Comparison of ENCODE assay signal across 18 cellular contexts in genomic region chr4:153534792-153535629, GRCh38.
A peak's percentile ranks its signal among the peaks of the same experiment; 100 is the strongest.
DNase-seq lines count a peak whose midpoint lies in the region; ATAC-seq and TF ChIP-seq lines count a peak whose summit lies in the region.
"Had no signal": no experiment of that assay in that cellular context is flagged by ENCODE, and none has a peak within 500 bp of the region (broad histone marks: within the 10 kb centered on the region; RNA-seq: fewer than 3 reads in every experiment).

No MANE protein-coding gene starts in this region.

- H3K9me3 Mint-ChIP-seq in activated CD4-positive, alpha-beta T cell treated with anti-CD3 and anti-CD28 coated beads, Interleukin-2, amount 10 ng/mL, durations not matched to agents 24 days and 14 days, result no peaks in the 10 kb centered on the region
- H3K9me3 Mint-ChIP-seq in central memory CD8-positive, alpha-beta T cell, result no peaks in the 10 kb centered on the region
- H3K9me3 Mint-ChIP-seq in nephron, result no peaks in the 10 kb centered on the region
- H3K9me3 Mint-ChIP-seq: dendritic cell treated with granulocyte-macrophage colony-stimulating factor and Interleukin-4, amounts not matched to agents 40 ng/mL and 50 ng/mL, for 4 days had no signal

- H3K9me3 ChIP-seq in HUES48 (ENCODE audit: control insufficient read depth, insufficient read depth, low read length), result no peaks in the 10 kb centered on the region
- H3K9me3 ChIP-seq in upper lobe of left lung, result no peaks in the 10 kb centered on the region
- H3K9me3 ChIP-seq: HAP-1, left ventricle myocardium inferior had no signal

- peak overlapping the region; percentile 3 for H3K4me3 Mint-ChIP-seq in activated CD4-positive, alpha-beta T cell treated with anti-CD3 and anti-CD28 coated beads, Interleukin-2, amount 10 ng/mL, durations not matched to agents 24 days and 14 days
- peak overlapping the region; percentile 9 for H3K4me3 Mint-ChIP-seq in central memory CD8-positive, alpha-beta T cell
- H3K4me3 Mint-ChIP-seq in nephron, result no peak overlapping the region
- H3K4me3 Mint-ChIP-seq: dendritic cell treated with granulocyte-macrophage colony-stimulating factor and Interleukin-4, amounts not matched to agents 40 ng/mL and 50 ng/mL, for 4 days had no signal

- 0 out of 2 replicates have a peak overlapping the region, but pooled peaks have one; percentile 18 for H3K9ac ChIP-seq in HUES48 (ENCODE audit: low read depth, low read length)

- H3K27me3 ChIP-seq in HUES48 (ENCODE audit: control insufficient read depth, insufficient read depth, low read length) (no peaks in the 10 kb centered on the region), upper lobe of left lung (no peaks in the 10 kb centered on the region)

- DNase-seq in activated CD4-positive, alpha-beta T cell treated with anti-CD3 and anti-CD28 coated beads, Interleukin-2, amount 10 ng/mL, durations not matched to agents 24 days and 14 days, result no peak
- no peak for DNase-seq in activated CD4-positive, alpha-beta T cell treated with anti-CD3 and anti-CD28 coated beads for 4 hours
- no peak for DNase-seq in central memory CD8-positive, alpha-beta T cell (ENCODE audit: low spot score in 2 of 2)
- DNase-seq in upper lobe of left lung, result no peak
- DNase-seq in SKM-1 (lab: John Stamatoyannopoulos, UW; ENCODE audit: unreplicated experiment), result no peak
- DNase-seq: Kasumi-1; left ventricle myocardium inferior; NCI-H146; NCI-H510A treated with DMSO at 0.1 percent for 48 hours; right cardiac atrium; stimulated activated CD4-positive, alpha-beta T cell treated with anti-CD3 and anti-CD28 coated beads, Interleukin-2, amount 100 ng/mL, for 24 hours; stimulated activated CD8-positive, alpha-beta memory T cell treated with anti-CD3 and anti-CD28 coated beads, Interleukin-4, amount 100 ng/mL, for 48 hours had no signal

- WGBS in upper lobe of left lung, 2 donors, result 83 to 91% methylated on average over 10 of the region's 10 CpGs

- peak overlapping the region; percentile 86 for H3K27ac ChIP-seq in HUES48 (ENCODE audit: low read depth, low read length)
- H3K27ac ChIP-seq in upper lobe of left lung, result no peak overlapping the region
- H3K27ac ChIP-seq: left ventricle myocardium inferior, VCaP had no signal

- peaks cover 46% of the 10 kb centered on the region for H3K4me1 Mint-ChIP-seq in activated CD4-positive, alpha-beta T cell treated with anti-CD3 and anti-CD28 coated beads, Interleukin-2, amount 10 ng/mL, durations not matched to agents 24 days and 14 days
- H3K4me1 Mint-ChIP-seq in central memory CD8-positive, alpha-beta T cell, result peaks cover 55% of the 10 kb centered on the region
- H3K4me1 Mint-ChIP-seq in nephron, result peaks cover 68% of the 10 kb centered on the region

- no peak overlapping the region for H3K4me3 ChIP-seq in HUES48 (ENCODE audit: low read depth, low read length)
- H3K4me3 ChIP-seq in upper lobe of left lung, result no peak overlapping the region
- H3K4me3 ChIP-seq: HAP-1 had no signal

- H3K36me3 Mint-ChIP-seq in activated CD4-positive, alpha-beta T cell treated with anti-CD3 and anti-CD28 coated beads, Interleukin-2, amount 10 ng/mL, durations not matched to agents 24 days and 14 days (ENCODE audit: low read depth), result peaks cover 17% of the 10 kb centered on the region
- peaks cover 11% of the 10 kb centered on the region for H3K36me3 Mint-ChIP-seq in central memory CD8-positive, alpha-beta T cell (ENCODE audit: insufficient read depth)
- peaks cover 4% of the 10 kb centered on the region for H3K36me3 Mint-ChIP-seq in nephron (ENCODE audit: low read depth)

- intact Hi-C loops in activated CD4-positive, alpha-beta T cell treated with anti-CD3 and anti-CD28 coated beads, Interleukin-2, amount 10 ng/mL, durations not matched to agents 24 days and 14 days (cut with micrococcal nuclease), result no loop called here

- no peak for TF ChIP-seq CTCF in nephron (IDR thresholded peaks at IDR 0.05; ENCODE audit: unreplicated experiment in 3 of 3)
- no peak for TF ChIP-seq CTCF in upper lobe of left lung (IDR thresholded peaks at IDR 0.05)

- no peaks in the 10 kb centered on the region for H3K36me3 ChIP-seq in HUES48 (ENCODE audit: control insufficient read depth, insufficient read depth, low read length)
- no peaks in the 10 kb centered on the region for H3K36me3 ChIP-seq in upper lobe of left lung
- H3K36me3 ChIP-seq: HAP-1, left ventricle myocardium inferior had no signal

- H3K27ac Mint-ChIP-seq in activated CD4-positive, alpha-beta T cell treated with anti-CD3 and anti-CD28 coated beads, Interleukin-2, amount 10 ng/mL, durations not matched to agents 24 days and 14 days, result peak overlapping the region; percentile 41
- peak overlapping the region; percentile 88 for H3K27ac Mint-ChIP-seq in central memory CD8-positive, alpha-beta T cell (ENCODE audit: low read depth)
- peak overlapping the region in 2 of 3 experiments; percentile 6 to 69 for H3K27ac Mint-ChIP-seq in nephron
- H3K27ac Mint-ChIP-seq: dendritic cell treated with granulocyte-macrophage colony-stimulating factor and Interleukin-4, amounts not matched to agents 40 ng/mL and 50 ng/mL, for 4 days had no signal

- TF ChIP-seq POLR2A in upper lobe of left lung (IDR thresholded peaks at IDR 0.05), result no peak

- no peak for ATAC-seq in central memory CD8-positive, alpha-beta T cell (replicated peaks; ENCODE audit: extremely low read depth, poor library complexity, severe bottlenecking)
- ATAC-seq in upper lobe of left lung (ENCODE audit: low FRiP score in 2 of 2) (no peak), GM21737 (IDR thresholded peaks at IDR 0.05; ENCODE audit: unreplicated experiment) (no peak)
- ATAC-seq: right cardiac atrium had no signal

- H3K27me3 Mint-ChIP-seq in activated CD4-positive, alpha-beta T cell treated with anti-CD3 and anti-CD28 coated beads, Interleukin-2, amount 10 ng/mL, durations not matched to agents 24 days and 14 days, result no peaks in the 10 kb centered on the region
- no peaks in the 10 kb centered on the region for H3K27me3 Mint-ChIP-seq in central memory CD8-positive, alpha-beta T cell
- H3K27me3 Mint-ChIP-seq in nephron (ENCODE audit: low read depth), result no peaks in the 10 kb centered on the region
- H3K27me3 Mint-ChIP-seq: dendritic cell treated with granulocyte-macrophage colony-stimulating factor and Interleukin-4, amounts not matched to agents 40 ng/mL and 50 ng/mL, for 4 days had no signal

- TF ChIP-seq EP300 in upper lobe of left lung (IDR thresholded peaks at IDR 0.05), result no peak

- peaks cover 43% of the 10 kb centered on the region for H3K4me1 ChIP-seq in HUES48 (ENCODE audit: control insufficient read depth, insufficient read depth, low read length)
- H3K4me1 ChIP-seq in upper lobe of left lung, result peaks cover 15 to 45% (median 33%) of the 10 kb centered on the region in 4 donors

Comparison
In these comparisons a context has a peak if more than half of its experiments do, and no peak if none do; other contexts are left out.
1. H3K27ac Mint-ChIP-seq: peak in every context shown above with its lines; median percentile 88 in central memory CD8-positive, alpha-beta T cell; 41 in activated CD4-positive, alpha-beta T cell treated with anti-CD3 and anti-CD28 coated beads, Interleukin-2, amount 10 ng/mL, durations not matched to agents 24 days and 14 days; 38 in nephron.
2. H3K4me3 Mint-ChIP-seq: peak in activated CD4-positive, alpha-beta T cell treated with anti-CD3 and anti-CD28 coated beads, Interleukin-2, amount 10 ng/mL, durations not matched to agents 24 days and 14 days (single experiment) and central memory CD8-positive, alpha-beta T cell (single experiment); none in nephron (0 of 3).